Comparison of ENCODE assay signal across 10 cellular contexts in genomic region chr2:287471-287885, GRCh38. TPM values are rescaled to one million over a fixed set of nuclear protein-coding genes. Genes with fewer than 3 reads are reported as not detected.
DNase-seq lines count a peak whose midpoint lies in the region; ATAC-seq lines count a peak whose summit lies in the region.
"Had no signal": no experiment of that assay in that cellular context is flagged by ENCODE, and none has a peak within 500 bp of the region (broad histone marks: within the 10 kb centered on the region; RNA-seq: fewer than 3 reads in every experiment).

No MANE protein-coding gene starts in this region.

- H3K9me3 Mint-ChIP-seq in activated naive CD8-positive, alpha-beta T cell treated with anti-CD3 and anti-CD28 coated beads for 36 hours: no peaks in the 10 kb centered on the region
- no peaks in the 10 kb centered on the region for H3K9me3 Mint-ChIP-seq in stimulated activated naive CD8-positive, alpha-beta T cell treated with anti-CD3 and anti-CD28 coated beads, Interleukin-15, amount 100 ng/mL, for 72 hours

- H3K36me3 ChIP-seq in iPS-15b (ENCODE audit: control insufficient read depth, insufficient read depth, low read length): no peaks in the 10 kb centered on the region

- ATAC-seq in stimulated activated naive CD8-positive, alpha-beta T cell treated with anti-CD3 and anti-CD28 coated beads, Interleukin-15, amount 100 ng/mL, for 72 hours: peak; percentile 66
- ATAC-seq in GM18873 (IDR thresholded peaks at IDR 0.05; ENCODE audit: low FRiP score, unreplicated experiment): no peak

- H3K27ac Mint-ChIP-seq in activated naive CD8-positive, alpha-beta T cell treated with anti-CD3 and anti-CD28 coated beads for 36 hours: no peak overlapping the region
- no peak overlapping the region for H3K27ac Mint-ChIP-seq in stimulated activated naive CD8-positive, alpha-beta T cell treated with anti-CD3 and anti-CD28 coated beads, Interleukin-15, amount 100 ng/mL, for 72 hours

- peaks cover 7% of the 10 kb centered on the region for H3K4me1 Mint-ChIP-seq in activated naive CD8-positive, alpha-beta T cell treated with anti-CD3 and anti-CD28 coated beads for 36 hours
- H3K4me1 Mint-ChIP-seq in stimulated activated naive CD8-positive, alpha-beta T cell treated with anti-CD3 and anti-CD28 coated beads, Interleukin-15, amount 100 ng/mL, for 72 hours: peaks cover 9% of the 10 kb centered on the region

- peaks cover 32% of the 10 kb centered on the region for H3K4me1 ChIP-seq in iPS-15b (ENCODE audit: control insufficient read depth, insufficient read depth, low read length)

- peak overlapping the region; percentile 72 for H3K4me3 ChIP-seq in iPS-15b (ENCODE audit: low read depth, low read length)

- peaks cover 29% of the 10 kb centered on the region for H3K27me3 Mint-ChIP-seq in activated naive CD8-positive, alpha-beta T cell treated with anti-CD3 and anti-CD28 coated beads for 36 hours
- H3K27me3 Mint-ChIP-seq in stimulated activated naive CD8-positive, alpha-beta T cell treated with anti-CD3 and anti-CD28 coated beads, Interleukin-15, amount 100 ng/mL, for 72 hours: peaks cover 40% of the 10 kb centered on the region

- no peak overlapping the region for H3K9ac ChIP-seq in iPS-15b (ENCODE audit: low read depth, low read length)

- DNase-seq in DMS 273 (lab: John Stamatoyannopoulos, UW; ENCODE audit: unreplicated experiment): peak; percentile 46
- DNase-seq in DMS 273 treated with DMSO at 0.1 percent for 48 hours (lab: John Stamatoyannopoulos, UW): no peak
- DNase-seq in activated naive CD8-positive, alpha-beta T cell treated with anti-CD3 and anti-CD28 coated beads for 36 hours: peak; percentile 34
- peak; percentile 15 to 16 for DNase-seq in stimulated activated naive CD8-positive, alpha-beta T cell treated with anti-CD3 and anti-CD28 coated beads, Interleukin-15, amount 100 ng/mL, for 72 hours
- DNase-seq in RKO (ENCODE audit: low spot score): no peak
- no peak for DNase-seq in NCI-H1694 (lab: John Stamatoyannopoulos, UW)

- H3K36me3 Mint-ChIP-seq in activated naive CD8-positive, alpha-beta T cell treated with anti-CD3 and anti-CD28 coated beads for 36 hours: no peaks in the 10 kb centered on the region

- no peaks in the 10 kb centered on the region for H3K9me3 ChIP-seq in iPS-15b (ENCODE audit: control insufficient read depth, insufficient read depth, low read length)

- H3K4me3 Mint-ChIP-seq in activated naive CD8-positive, alpha-beta T cell treated with anti-CD3 and anti-CD28 coated beads for 36 hours: no peak overlapping the region
- peak overlapping the region in 1 of 2 donors; percentile 46 for H3K4me3 Mint-ChIP-seq in stimulated activated naive CD8-positive, alpha-beta T cell treated with anti-CD3 and anti-CD28 coated beads, Interleukin-15, amount 100 ng/mL, for 72 hours

- peaks cover 48% of the 10 kb centered on the region for H3K27me3 ChIP-seq in iPS-15b (ENCODE audit: control insufficient read depth, insufficient read depth, low read length)

RNA-seq across cellular contexts. Expression of gene ALKAL2, which starts 0.4 kb away (rescaled TPM):
- total RNA-seq in activated naive CD8-positive, alpha-beta T cell treated with anti-CD3 and anti-CD28 coated beads for 36 hours: not detected
- total RNA-seq: mononuclear cell, NCI-H460 had no signal

RNA-seq across cellular contexts. Expression of gene ACP1, which starts 22.7 kb away (rescaled TPM):
- total RNA-seq in activated naive CD8-positive, alpha-beta T cell treated with anti-CD3 and anti-CD28 coated beads for 36 hours: 100 to 1,000 TPM; 170 to 172 TPM

RNA-seq across cellular contexts. Expression of gene SH3YL1, which starts 23.6 kb away (rescaled TPM):
- 10 to 100 TPM; 15.8 to 17.9 TPM for total RNA-seq in activated naive CD8-positive, alpha-beta T cell treated with anti-CD3 and anti-CD28 coated beads for 36 hours

Comparison
In these comparisons a context has a peak if more than half of its experiments do, and no peak if none do; other contexts are left out.
1. DNase-seq: peak in DMS 273 (single experiment), activated naive CD8-positive, alpha-beta T cell treated with anti-CD3 and anti-CD28 coated beads for 36 hours (single experiment) and stimulated activated naive CD8-positive, alpha-beta T cell treated with anti-CD3 and anti-CD28 coated beads, Interleukin-15, amount 100 ng/mL, for 72 hours (2 of 2); none in DMS 273 treated with DMSO at 0.1 percent for 48 hours (single experiment), RKO (single experiment) and NCI-H1694 (single experiment).